In the genomic region with DNA sequence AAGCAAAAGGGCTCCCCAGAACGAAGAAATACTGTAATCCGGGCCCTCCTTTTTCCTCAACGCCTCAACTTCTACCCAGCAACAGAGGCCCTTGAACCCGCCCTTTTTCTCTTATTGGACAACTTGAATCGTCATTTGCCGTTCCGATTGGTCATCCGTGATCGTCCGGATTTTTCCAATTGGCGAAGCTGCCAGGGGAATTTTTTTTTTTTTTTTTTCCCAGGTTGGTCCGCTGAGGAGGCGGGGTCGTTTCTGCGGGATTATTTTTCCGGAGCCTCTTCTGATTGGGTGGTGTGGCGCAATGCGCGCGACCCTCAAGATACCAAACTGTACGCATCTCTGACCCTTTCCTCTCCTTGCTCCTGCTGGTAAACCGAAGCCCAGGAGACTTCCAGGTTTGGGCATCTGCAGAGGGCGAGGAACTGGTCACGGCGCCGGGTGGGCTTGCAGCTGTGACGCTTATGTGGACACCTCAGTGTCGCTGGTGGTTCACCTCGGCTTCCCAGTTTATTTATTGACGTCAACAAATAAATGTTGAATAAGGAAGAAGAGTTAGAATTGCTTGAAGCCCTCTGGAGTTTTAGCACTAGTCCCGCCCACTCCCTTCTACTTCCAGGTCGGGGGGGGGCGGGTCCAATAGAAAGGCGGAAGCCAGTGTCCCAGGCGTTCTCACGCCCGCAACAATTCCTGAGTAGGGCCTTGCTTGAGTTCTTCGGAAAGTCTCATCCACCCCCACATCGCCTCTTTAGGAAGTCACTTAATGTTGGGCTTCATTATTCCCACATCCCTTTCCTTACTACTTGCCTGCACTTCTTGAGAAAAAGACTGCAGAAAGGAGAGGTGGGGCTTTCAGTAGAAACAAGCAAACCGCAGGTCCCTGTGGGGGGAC, we compare ENCODE assay signal across 1 cellular context.
TF ChIP-seq lines count a peak whose summit lies in the region.

A gene with protein sequence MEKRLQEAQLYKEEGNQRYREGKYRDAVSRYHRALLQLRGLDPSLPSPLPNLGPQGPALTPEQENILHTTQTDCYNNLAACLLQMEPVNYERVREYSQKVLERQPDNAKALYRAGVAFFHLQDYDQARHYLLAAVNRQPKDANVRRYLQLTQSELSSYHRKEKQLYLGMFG (plus strand): TSS at position 654 of the 889 bp plus-strand sequence. CDS start 363 bp downstream, outside the sequence.

TF ChIP-seq in HepG2, 621 proteins besides CTCF, POLR2A, EP300 and RAD21 (continued from another document and continues in another):
- TF ChIP-seq, protein P1, sequence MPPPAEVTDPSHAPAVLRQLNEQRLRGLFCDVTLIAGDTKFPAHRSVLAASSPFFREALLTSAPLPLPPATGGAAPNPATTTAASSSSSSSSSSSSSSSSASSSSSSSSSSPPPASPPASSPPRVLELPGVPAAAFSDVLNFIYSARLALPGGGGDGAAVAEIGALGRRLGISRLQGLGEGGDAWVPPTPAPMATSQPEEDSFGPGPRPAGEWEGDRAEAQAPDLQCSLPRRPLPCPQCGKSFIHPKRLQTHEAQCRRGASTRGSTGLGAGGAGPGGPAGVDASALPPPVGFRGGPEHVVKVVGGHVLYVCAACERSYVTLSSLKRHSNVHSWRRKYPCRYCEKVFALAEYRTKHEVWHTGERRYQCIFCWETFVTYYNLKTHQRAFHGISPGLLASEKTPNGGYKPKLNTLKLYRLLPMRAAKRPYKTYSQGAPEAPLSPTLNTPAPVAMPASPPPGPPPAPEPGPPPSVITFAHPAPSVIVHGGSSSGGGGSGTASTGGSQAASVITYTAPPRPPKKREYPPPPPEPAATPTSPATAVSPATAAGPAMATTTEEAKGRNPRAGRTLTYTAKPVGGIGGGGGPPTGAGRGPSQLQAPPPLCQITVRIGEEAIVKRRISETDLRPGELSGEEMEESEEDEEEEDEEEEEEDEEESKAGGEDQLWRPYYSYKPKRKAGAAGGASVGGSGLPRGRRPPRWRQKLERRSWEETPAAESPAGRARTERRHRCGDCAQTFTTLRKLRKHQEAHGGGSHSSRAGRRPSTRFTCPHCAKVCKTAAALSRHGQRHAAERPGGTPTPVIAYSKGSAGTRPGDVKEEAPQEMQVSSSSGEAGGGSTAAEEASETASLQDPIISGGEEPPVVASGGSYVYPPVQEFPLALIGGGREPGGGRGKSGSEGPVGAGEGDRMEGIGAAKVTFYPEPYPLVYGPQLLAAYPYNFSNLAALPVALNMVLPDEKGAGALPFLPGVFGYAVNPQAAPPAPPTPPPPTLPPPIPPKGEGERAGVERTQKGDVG (CRISPR knock-in tag; IDR thresholded peaks at IDR 0.05; ENCODE audit: borderline replicate concordance) = no peak
- TF ChIP-seq, protein P2, sequence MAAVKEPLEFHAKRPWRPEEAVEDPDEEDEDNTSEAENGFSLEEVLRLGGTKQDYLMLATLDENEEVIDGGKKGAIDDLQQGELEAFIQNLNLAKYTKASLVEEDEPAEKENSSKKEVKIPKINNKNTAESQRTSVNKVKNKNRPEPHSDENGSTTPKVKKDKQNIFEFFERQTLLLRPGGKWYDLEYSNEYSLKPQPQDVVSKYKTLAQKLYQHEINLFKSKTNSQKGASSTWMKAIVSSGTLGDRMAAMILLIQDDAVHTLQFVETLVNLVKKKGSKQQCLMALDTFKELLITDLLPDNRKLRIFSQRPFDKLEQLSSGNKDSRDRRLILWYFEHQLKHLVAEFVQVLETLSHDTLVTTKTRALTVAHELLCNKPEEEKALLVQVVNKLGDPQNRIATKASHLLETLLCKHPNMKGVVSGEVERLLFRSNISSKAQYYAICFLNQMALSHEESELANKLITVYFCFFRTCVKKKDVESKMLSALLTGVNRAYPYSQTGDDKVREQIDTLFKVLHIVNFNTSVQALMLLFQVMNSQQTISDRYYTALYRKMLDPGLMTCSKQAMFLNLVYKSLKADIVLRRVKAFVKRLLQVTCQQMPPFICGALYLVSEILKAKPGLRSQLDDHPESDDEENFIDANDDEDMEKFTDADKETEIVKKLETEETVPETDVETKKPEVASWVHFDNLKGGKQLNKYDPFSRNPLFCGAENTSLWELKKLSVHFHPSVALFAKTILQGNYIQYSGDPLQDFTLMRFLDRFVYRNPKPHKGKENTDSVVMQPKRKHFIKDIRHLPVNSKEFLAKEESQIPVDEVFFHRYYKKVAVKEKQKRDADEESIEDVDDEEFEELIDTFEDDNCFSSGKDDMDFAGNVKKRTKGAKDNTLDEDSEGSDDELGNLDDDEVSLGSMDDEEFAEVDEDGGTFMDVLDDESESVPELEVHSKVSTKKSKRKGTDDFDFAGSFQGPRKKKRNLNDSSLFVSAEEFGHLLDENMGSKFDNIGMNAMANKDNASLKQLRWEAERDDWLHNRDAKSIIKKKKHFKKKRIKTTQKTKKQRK (IDR thresholded peaks at IDR 0.05; ENCODE audit: low read length) = no peak
- TF ChIP-seq, protein P3, sequence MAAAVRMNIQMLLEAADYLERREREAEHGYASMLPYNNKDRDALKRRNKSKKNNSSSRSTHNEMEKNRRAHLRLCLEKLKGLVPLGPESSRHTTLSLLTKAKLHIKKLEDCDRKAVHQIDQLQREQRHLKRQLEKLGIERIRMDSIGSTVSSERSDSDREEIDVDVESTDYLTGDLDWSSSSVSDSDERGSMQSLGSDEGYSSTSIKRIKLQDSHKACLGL (CRISPR knock-in tag; IDR thresholded peaks at IDR 0.05) = 0 out of 2 replicates have a peak, but pooled peaks have one; percentile 48
- peak; percentile 59 for TF ChIP-seq CEBPG (CRISPR knock-in tag; IDR thresholded peaks at IDR 0.05)
- no peak; the same call in none of the 2 replicates for TF ChIP-seq KLF12 (CRISPR knock-in tag; IDR thresholded peaks at IDR 0.05; ENCODE audit: borderline replicate concordance)
- TF ChIP-seq, protein P4, sequence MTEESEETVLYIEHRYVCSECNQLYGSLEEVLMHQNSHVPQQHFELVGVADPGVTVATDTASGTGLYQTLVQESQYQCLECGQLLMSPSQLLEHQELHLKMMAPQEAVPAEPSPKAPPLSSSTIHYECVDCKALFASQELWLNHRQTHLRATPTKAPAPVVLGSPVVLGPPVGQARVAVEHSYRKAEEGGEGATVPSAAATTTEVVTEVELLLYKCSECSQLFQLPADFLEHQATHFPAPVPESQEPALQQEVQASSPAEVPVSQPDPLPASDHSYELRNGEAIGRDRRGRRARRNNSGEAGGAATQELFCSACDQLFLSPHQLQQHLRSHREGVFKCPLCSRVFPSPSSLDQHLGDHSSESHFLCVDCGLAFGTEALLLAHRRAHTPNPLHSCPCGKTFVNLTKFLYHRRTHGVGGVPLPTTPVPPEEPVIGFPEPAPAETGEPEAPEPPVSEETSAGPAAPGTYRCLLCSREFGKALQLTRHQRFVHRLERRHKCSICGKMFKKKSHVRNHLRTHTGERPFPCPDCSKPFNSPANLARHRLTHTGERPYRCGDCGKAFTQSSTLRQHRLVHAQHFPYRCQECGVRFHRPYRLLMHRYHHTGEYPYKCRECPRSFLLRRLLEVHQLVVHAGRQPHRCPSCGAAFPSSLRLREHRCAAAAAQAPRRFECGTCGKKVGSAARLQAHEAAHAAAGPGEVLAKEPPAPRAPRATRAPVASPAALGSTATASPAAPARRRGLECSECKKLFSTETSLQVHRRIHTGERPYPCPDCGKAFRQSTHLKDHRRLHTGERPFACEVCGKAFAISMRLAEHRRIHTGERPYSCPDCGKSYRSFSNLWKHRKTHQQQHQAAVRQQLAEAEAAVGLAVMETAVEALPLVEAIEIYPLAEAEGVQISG (CRISPR knock-in tag; IDR thresholded peaks at IDR 0.05) = peak; percentile 73
- TF ChIP-seq, protein P5, sequence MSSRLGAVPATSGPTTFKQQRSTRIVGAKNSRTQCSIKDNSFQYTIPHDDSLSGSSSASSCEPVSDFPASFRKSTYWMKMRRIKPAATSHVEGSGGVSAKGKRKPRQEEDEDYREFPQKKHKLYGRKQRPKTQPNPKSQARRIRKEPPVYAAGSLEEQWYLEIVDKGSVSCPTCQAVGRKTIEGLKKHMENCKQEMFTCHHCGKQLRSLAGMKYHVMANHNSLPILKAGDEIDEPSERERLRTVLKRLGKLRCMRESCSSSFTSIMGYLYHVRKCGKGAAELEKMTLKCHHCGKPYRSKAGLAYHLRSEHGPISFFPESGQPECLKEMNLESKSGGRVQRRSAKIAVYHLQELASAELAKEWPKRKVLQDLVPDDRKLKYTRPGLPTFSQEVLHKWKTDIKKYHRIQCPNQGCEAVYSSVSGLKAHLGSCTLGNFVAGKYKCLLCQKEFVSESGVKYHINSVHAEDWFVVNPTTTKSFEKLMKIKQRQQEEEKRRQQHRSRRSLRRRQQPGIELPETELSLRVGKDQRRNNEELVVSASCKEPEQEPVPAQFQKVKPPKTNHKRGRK (CRISPR knock-in tag; IDR thresholded peaks at IDR 0.05) = no peak
- TF ChIP-seq, protein P6, sequence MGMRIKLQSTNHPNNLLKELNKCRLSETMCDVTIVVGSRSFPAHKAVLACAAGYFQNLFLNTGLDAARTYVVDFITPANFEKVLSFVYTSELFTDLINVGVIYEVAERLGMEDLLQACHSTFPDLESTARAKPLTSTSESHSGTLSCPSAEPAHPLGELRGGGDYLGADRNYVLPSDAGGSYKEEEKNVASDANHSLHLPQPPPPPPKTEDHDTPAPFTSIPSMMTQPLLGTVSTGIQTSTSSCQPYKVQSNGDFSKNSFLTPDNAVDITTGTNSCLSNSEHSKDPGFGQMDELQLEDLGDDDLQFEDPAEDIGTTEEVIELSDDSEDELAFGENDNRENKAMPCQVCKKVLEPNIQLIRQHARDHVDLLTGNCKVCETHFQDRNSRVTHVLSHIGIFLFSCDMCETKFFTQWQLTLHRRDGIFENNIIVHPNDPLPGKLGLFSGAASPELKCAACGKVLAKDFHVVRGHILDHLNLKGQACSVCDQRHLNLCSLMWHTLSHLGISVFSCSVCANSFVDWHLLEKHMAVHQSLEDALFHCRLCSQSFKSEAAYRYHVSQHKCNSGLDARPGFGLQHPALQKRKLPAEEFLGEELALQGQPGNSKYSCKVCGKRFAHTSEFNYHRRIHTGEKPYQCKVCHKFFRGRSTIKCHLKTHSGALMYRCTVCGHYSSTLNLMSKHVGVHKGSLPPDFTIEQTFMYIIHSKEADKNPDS (CRISPR knock-in tag; IDR thresholded peaks at IDR 0.05) = no peak
- no peak for TF ChIP-seq SMAD1 (CRISPR knock-in tag; IDR thresholded peaks at IDR 0.05; ENCODE audit: borderline replicate concordance, low read depth)
- peak; percentile 14; the same call in 1 of the 3 replicates for TF ChIP-seq MXI1 (IDR thresholded peaks at IDR 0.05; ENCODE audit: borderline replicate concordance, low read depth, low read length)
- TF ChIP-seq SIX4 (CRISPR knock-in tag; IDR thresholded peaks at IDR 0.05) = no peak
- TF ChIP-seq, protein P7, sequence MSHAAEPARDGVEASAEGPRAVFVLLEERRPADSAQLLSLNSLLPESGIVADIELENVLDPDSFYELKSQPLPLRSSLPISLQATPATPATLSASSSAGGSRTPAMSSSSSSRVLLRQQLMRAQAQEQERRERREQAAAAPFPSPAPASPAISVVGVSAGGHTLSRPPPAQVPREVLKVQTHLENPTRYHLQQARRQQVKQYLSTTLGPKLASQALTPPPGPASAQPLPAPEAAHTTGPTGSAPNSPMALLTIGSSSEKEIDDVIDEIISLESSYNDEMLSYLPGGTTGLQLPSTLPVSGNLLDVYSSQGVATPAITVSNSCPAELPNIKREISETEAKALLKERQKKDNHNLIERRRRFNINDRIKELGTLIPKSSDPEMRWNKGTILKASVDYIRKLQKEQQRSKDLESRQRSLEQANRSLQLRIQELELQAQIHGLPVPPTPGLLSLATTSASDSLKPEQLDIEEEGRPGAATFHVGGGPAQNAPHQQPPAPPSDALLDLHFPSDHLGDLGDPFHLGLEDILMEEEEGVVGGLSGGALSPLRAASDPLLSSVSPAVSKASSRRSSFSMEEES (CRISPR knock-in tag; IDR thresholded peaks at IDR 0.05) = 0 out of 2 replicates have a peak, but pooled peaks have one; percentile 12
- no peak for TF ChIP-seq ZNF432 (CRISPR knock-in tag; IDR thresholded peaks at IDR 0.05; ENCODE audit: borderline replicate concordance)
- no peak for TF ChIP-seq ZNF235 (CRISPR knock-in tag; IDR thresholded peaks at IDR 0.05; ENCODE audit: borderline replicate concordance)
- no peak for TF ChIP-seq ZNF33B (CRISPR knock-in tag; IDR thresholded peaks at IDR 0.05)
- TF ChIP-seq SOX6 (IDR thresholded peaks at IDR 0.05) = no peak
- peak; percentile 37; the same call in 1 of the 2 replicates for TF ChIP-seq SOX6 (CRISPR knock-in tag; IDR thresholded peaks at IDR 0.05)
- TF ChIP-seq, protein P8, sequence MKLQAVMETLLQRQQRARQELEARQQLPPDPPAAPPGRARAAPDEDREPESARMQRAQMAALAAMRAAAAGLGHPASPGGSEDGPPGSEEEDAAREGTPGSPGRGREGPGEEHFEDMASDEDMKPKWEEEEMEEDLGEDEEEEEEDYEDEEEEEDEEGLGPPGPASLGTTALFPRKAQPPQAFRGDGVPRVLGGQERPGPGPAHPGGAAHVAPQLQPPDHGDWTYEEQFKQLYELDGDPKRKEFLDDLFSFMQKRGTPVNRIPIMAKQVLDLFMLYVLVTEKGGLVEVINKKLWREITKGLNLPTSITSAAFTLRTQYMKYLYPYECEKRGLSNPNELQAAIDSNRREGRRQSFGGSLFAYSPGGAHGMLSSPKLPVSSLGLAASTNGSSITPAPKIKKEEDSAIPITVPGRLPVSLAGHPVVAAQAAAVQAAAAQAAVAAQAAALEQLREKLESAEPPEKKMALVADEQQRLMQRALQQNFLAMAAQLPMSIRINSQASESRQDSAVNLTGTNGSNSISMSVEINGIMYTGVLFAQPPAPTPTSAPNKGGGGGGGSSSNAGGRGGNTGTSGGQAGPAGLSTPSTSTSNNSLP (IDR thresholded peaks at IDR 0.05; ENCODE audit: low read depth, low read length) = no peak
- TF ChIP-seq IKZF1 (IDR thresholded peaks at IDR 0.05) = no peak
- peak; percentile 51; the same call in 1 of the 2 replicates for TF ChIP-seq ZNF264 (CRISPR knock-in tag; IDR thresholded peaks at IDR 0.05)
- no peak for TF ChIP-seq ZBTB20 (CRISPR knock-in tag; IDR thresholded peaks at IDR 0.05; ENCODE audit: borderline replicate concordance, low read depth)
- no peak for TF ChIP-seq NCOA5 (CRISPR knock-in tag; IDR thresholded peaks at IDR 0.05)
- no peak for TF ChIP-seq JUND (CRISPR knock-in tag; IDR thresholded peaks at IDR 0.05)
- 0 out of 2 replicates have a peak, but pooled peaks have one; percentile 33 for TF ChIP-seq ZNF607 (CRISPR knock-in tag; IDR thresholded peaks at IDR 0.05; ENCODE audit: borderline replicate concordance)
- TF ChIP-seq, protein P9, sequence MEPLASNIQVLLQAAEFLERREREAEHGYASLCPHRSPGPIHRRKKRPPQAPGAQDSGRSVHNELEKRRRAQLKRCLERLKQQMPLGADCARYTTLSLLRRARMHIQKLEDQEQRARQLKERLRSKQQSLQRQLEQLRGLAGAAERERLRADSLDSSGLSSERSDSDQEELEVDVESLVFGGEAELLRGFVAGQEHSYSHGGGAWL (CRISPR knock-in tag; IDR thresholded peaks at IDR 0.05) = no peak
- TF ChIP-seq, protein P10, sequence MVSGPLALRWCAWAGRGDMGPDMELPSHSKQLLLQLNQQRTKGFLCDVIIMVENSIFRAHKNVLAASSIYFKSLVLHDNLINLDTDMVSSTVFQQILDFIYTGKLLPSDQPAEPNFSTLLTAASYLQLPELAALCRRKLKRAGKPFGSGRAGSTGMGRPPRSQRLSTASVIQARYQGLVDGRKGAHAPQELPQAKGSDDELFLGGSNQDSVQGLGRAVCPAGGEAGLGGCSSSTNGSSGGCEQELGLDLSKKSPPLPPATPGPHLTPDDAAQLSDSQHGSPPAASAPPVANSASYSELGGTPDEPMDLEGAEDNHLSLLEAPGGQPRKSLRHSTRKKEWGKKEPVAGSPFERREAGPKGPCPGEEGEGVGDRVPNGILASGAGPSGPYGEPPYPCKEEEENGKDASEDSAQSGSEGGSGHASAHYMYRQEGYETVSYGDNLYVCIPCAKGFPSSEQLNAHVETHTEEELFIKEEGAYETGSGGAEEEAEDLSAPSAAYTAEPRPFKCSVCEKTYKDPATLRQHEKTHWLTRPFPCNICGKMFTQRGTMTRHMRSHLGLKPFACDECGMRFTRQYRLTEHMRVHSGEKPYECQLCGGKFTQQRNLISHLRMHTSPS (CRISPR knock-in tag; IDR thresholded peaks at IDR 0.05; ENCODE audit: low read depth) = no peak
- no peak for TF ChIP-seq ZNF274 (CRISPR knock-in tag; IDR thresholded peaks at IDR 0.05)
- peak; percentile 34; the same call in 1 of the 2 replicates for TF ChIP-seq TAF1 (CRISPR knock-in tag; IDR thresholded peaks at IDR 0.05)
- no peak for TF ChIP-seq SMC3 (IDR thresholded peaks at IDR 0.05; ENCODE audit: low read length)
- TF ChIP-seq MAFG (CRISPR knock-in tag; IDR thresholded peaks at IDR 0.05) = no peak
- TF ChIP-seq ZNF550 (CRISPR knock-in tag; IDR thresholded peaks at IDR 0.05; ENCODE audit: borderline replicate concordance) = no peak
